Comparison of ENCODE assay signal across 20 cellular contexts in genomic region chr19:46386996-46387712, GRCh38. TPM values are rescaled to one million over a fixed set of nuclear protein-coding genes. Genes with fewer than 3 reads are reported as not detected.
"Had no signal": no experiment of that assay in that cellular context is flagged by ENCODE, and none has a peak within 500 bp of the region (broad histone marks: within the 10 kb centered on the region; RNA-seq: fewer than 3 reads in every experiment).

No MANE protein-coding gene starts in this region.

- H3K27me3 ChIP-seq: dorsolateral prefrontal cortex, gastrocnemius medialis, heart right ventricle, uterus had no signal

- H3K4me1 ChIP-seq: gastrocnemius medialis, prostate gland, uterus had no signal

- H3K4me3 ChIP-seq: dorsolateral prefrontal cortex, gastrocnemius medialis, heart right ventricle, prostate gland, thoracic aorta, uterus had no signal

- H3K27ac ChIP-seq: dorsolateral prefrontal cortex, gastrocnemius medialis, heart right ventricle, prostate gland, thoracic aorta, uterus had no signal

- H3K9me3 Mint-ChIP-seq: activated CD8-positive, alpha-beta T cell treated with anti-CD3 and anti-CD28 coated beads for 36 hours; endodermal cell; natural killer cell treated with Interleukin-12 subunit alpha and Interleukin-12 subunit beta and Interleukin-15 and Interleukin-18, amount 100 ng/mL, for 72 hours had no signal

- H3K27ac Mint-ChIP-seq: activated CD8-positive, alpha-beta T cell treated with anti-CD3 and anti-CD28 coated beads for 36 hours; endodermal cell; natural killer cell treated with Interleukin-12 subunit alpha and Interleukin-12 subunit beta and Interleukin-15 and Interleukin-18, amount 100 ng/mL, for 72 hours had no signal

- H3K36me3 ChIP-seq: uterus had no signal

- H3K4me1 Mint-ChIP-seq: endodermal cell had no signal

- H3K4me3 Mint-ChIP-seq: activated CD8-positive, alpha-beta T cell treated with anti-CD3 and anti-CD28 coated beads for 36 hours; endodermal cell; natural killer cell treated with Interleukin-12 subunit alpha and Interleukin-12 subunit beta and Interleukin-15 and Interleukin-18, amount 100 ng/mL, for 72 hours had no signal

- FAIRE-seq: astrocyte, bronchial epithelial cell had no signal

- ATAC-seq: activated CD8-positive, alpha-beta T cell treated with anti-CD3 and anti-CD28 coated beads for 36 hours; gastrocnemius medialis; heart right ventricle; left ventricle myocardium superior; natural killer cell treated with Interleukin-12 subunit alpha and Interleukin-12 subunit beta and Interleukin-15 and Interleukin-18, amount 100 ng/mL, for 72 hours; SK-N-SH treated with all-trans-retinoic acid at 6 μM for 48 hours had no signal

- H3K9me3 ChIP-seq: gastrocnemius medialis, heart right ventricle, prostate gland, thoracic aorta, uterus had no signal

- DNase-seq: activated CD4-positive, alpha-beta T cell treated with anti-CD3 and anti-CD28 coated beads for 4 hours; activated CD8-positive, alpha-beta T cell treated with anti-CD3 and anti-CD28 coated beads for 36 hours; endodermal cell; erythroblast; gastrocnemius medialis; heart right ventricle; left ventricle myocardium superior; mesendoderm; stimulated activated CD4-positive, alpha-beta T cell treated with anti-CD3 and anti-CD28 coated beads, Interleukin-12 subunit alpha, Interleukin-12 subunit beta, amount 100 ng/mL, for 4 hours; stimulated activated CD4-positive, alpha-beta T cell treated with anti-CD3 and anti-CD28 coated beads, Interleukin-2, amount 100 ng/mL, for 24 hours; T-helper 1 cell; uterus had no signal

- H3K27me3 Mint-ChIP-seq: activated CD8-positive, alpha-beta T cell treated with anti-CD3 and anti-CD28 coated beads for 36 hours; natural killer cell treated with Interleukin-12 subunit alpha and Interleukin-12 subunit beta and Interleukin-15 and Interleukin-18, amount 100 ng/mL, for 72 hours had no signal

RNA-seq across cellular contexts. Expression of gene CCDC8, which starts 26.2 kb away (rescaled TPM):
- total RNA-seq: activated CD8-positive, alpha-beta T cell treated with anti-CD3 and anti-CD28 coated beads for 36 hours; natural killer cell treated with Interleukin-12 subunit alpha and Interleukin-12 subunit beta and Interleukin-15 and Interleukin-18, amount 100 ng/mL, for 72 hours had no signal

RNA-seq across cellular contexts. Expression of gene PNMA8C, which starts 41.6 kb away (rescaled TPM):
- total RNA-seq: activated CD8-positive, alpha-beta T cell treated with anti-CD3 and anti-CD28 coated beads for 36 hours; bronchial epithelial cell; gastrocnemius medialis; natural killer cell treated with Interleukin-12 subunit alpha and Interleukin-12 subunit beta and Interleukin-15 and Interleukin-18, amount 100 ng/mL, for 72 hours; omental fat pad had no signal
